Comparison of ENCODE assay signal across 9 cellular contexts in genomic region chr1:20426923-20427322, GRCh38. TPM values are rescaled to one million over a fixed set of nuclear protein-coding genes. Genes with fewer than 3 reads are reported as not detected.
DNase-seq lines count a peak whose midpoint lies in the region; ATAC-seq and TF ChIP-seq lines count a peak whose summit lies in the region.
"Had no signal": no experiment of that assay in that cellular context is flagged by ENCODE, and none has a peak within 500 bp of the region (broad histone marks: within the 10 kb centered on the region; RNA-seq: fewer than 3 reads in every experiment).

No MANE protein-coding gene starts in this region.

- H3K9me3 ChIP-seq in hepatocyte (ENCODE audit: low read depth): no peaks in the 10 kb centered on the region

- ATAC-seq in activated naive CD8-positive, alpha-beta T cell treated with anti-CD3 and anti-CD28 coated beads, Interleukin-2, amount 50 U/mL, for 24 hours: peak; percentile 79
- no peak for ATAC-seq in effector memory CD8-positive, alpha-beta T cell (replicated peaks)
- ATAC-seq: mucosa of descending colon had no signal

- no peak overlapping the region for H3K4me3 ChIP-seq in hepatocyte
- H3K4me3 ChIP-seq: mucosa of descending colon had no signal

- DNase-seq in AG08396 (ENCODE audit: low spot score) (peak; percentile 71), HPDE6-E6E7 (ENCODE audit: extremely low spot score) (peak; percentile 76), hepatocyte (ENCODE audit: low spot score) (peak; percentile 48), DMS79 treated with DMSO at 0.1 percent for 48 hours (lab: John Stamatoyannopoulos, UW) (no peak), activated gamma-delta T cell treated with Interleukin-2 at 50 U/mL for 16 hours (no peak), posterior vena cava (ENCODE audit: low spot score) (no peak)
- no peak for DNase-seq in activated naive CD8-positive, alpha-beta T cell treated with anti-CD3 and anti-CD28 coated beads, Interleukin-2, amount 50 U/mL, for 24 hours
- no peak for DNase-seq in effector memory CD8-positive, alpha-beta T cell
- DNase-seq: mucosa of descending colon had no signal

- H3K27me3 ChIP-seq in hepatocyte: peaks cover 3% of the 10 kb centered on the region

- no peaks in the 10 kb centered on the region for H3K36me3 ChIP-seq in hepatocyte (replicated peaks; ENCODE audit: insufficient read depth, low read depth)

- no peak overlapping the region for H3K4me2 ChIP-seq in hepatocyte

- intact Hi-C loops in posterior vena cava (cut with DNase I): no loop called here

- H3K9me2 ChIP-seq in hepatocyte (replicated peaks; ENCODE audit: insufficient read depth): no peaks in the 10 kb centered on the region

- no peak overlapping the region for H2AFZ ChIP-seq in hepatocyte

- peak overlapping the region; percentile 38 for H3K27ac ChIP-seq in hepatocyte

- H3K36me3 Mint-ChIP-seq in activated naive CD8-positive, alpha-beta T cell treated with anti-CD3 and anti-CD28 coated beads, Interleukin-2, amount 50 U/mL, for 24 hours (ENCODE audit: low read depth): peaks cover 6% of the 10 kb centered on the region
- no peaks in the 10 kb centered on the region for H3K36me3 Mint-ChIP-seq in effector memory CD8-positive, alpha-beta T cell (ENCODE audit: insufficient read depth)

- no peaks in the 10 kb centered on the region for H4K20me1 ChIP-seq in hepatocyte (ENCODE audit: insufficient read depth, poor library complexity, severe bottlenecking)

- peaks cover 13% of the 10 kb centered on the region for H3K4me1 Mint-ChIP-seq in activated naive CD8-positive, alpha-beta T cell treated with anti-CD3 and anti-CD28 coated beads, Interleukin-2, amount 50 U/mL, for 24 hours
- no peaks in the 10 kb centered on the region for H3K4me1 Mint-ChIP-seq in effector memory CD8-positive, alpha-beta T cell (ENCODE audit: low read depth in 2 of 2)

- TF ChIP-seq CTCF in hepatocyte (IDR thresholded peaks at IDR 0.05; ENCODE audit: poor library complexity): no peak

- WGBS in hepatocyte (ENCODE audit: low lambda C conversion rate, missing lambda C conversion rate): 73% methylated on average over 4 of the region's 4 CpGs

- H3K4me1 ChIP-seq in hepatocyte (ENCODE audit: insufficient read depth): no peaks in the 10 kb centered on the region

- H3K79me2 ChIP-seq in hepatocyte: no peaks in the 10 kb centered on the region

- peaks cover 42% of the 10 kb centered on the region for H3K27me3 Mint-ChIP-seq in activated naive CD8-positive, alpha-beta T cell treated with anti-CD3 and anti-CD28 coated beads, Interleukin-2, amount 50 U/mL, for 24 hours
- H3K27me3 Mint-ChIP-seq in effector memory CD8-positive, alpha-beta T cell: peaks cover 56 to 66% of the 10 kb centered on the region in 2 donors

- peaks cover 29% of the 10 kb centered on the region for H3K9me3 Mint-ChIP-seq in activated naive CD8-positive, alpha-beta T cell treated with anti-CD3 and anti-CD28 coated beads, Interleukin-2, amount 50 U/mL, for 24 hours
- H3K9me3 Mint-ChIP-seq in effector memory CD8-positive, alpha-beta T cell: peaks cover 0 to 2% of the 10 kb centered on the region in 2 donors

- no peak overlapping the region for H3K4me3 Mint-ChIP-seq in activated naive CD8-positive, alpha-beta T cell treated with anti-CD3 and anti-CD28 coated beads, Interleukin-2, amount 50 U/mL, for 24 hours
- no peak overlapping the region for H3K4me3 Mint-ChIP-seq in effector memory CD8-positive, alpha-beta T cell

- H3K27ac Mint-ChIP-seq in activated naive CD8-positive, alpha-beta T cell treated with anti-CD3 and anti-CD28 coated beads, Interleukin-2, amount 50 U/mL, for 24 hours: no peak overlapping the region
- no peak overlapping the region for H3K27ac Mint-ChIP-seq in effector memory CD8-positive, alpha-beta T cell

RNA-seq across cellular contexts. Expression of gene CAMK2N1, which starts 59.1 kb away (rescaled TPM):
- total RNA-seq in hepatocyte (38.5 and 41.7 TPM in 2 replicates), posterior vena cava (10 to 100 TPM; 12.3 to 22.9 TPM)
- 39.4 and 45.5 TPM in 2 replicates for polyA plus RNA-seq in hepatocyte

Comparison
In these comparisons a context has a peak if more than half of its experiments do, and no peak if none do; other contexts are left out.
1. DNase-seq: peak in AG08396 (single experiment), HPDE6-E6E7 (single experiment) and hepatocyte (single experiment); none in activated naive CD8-positive, alpha-beta T cell treated with anti-CD3 and anti-CD28 coated beads, Interleukin-2, amount 50 U/mL, for 24 hours (single experiment), DMS79 treated with DMSO at 0.1 percent for 48 hours (single experiment), activated gamma-delta T cell treated with Interleukin-2 at 50 U/mL for 16 hours (single experiment), posterior vena cava (single experiment) and effector memory CD8-positive, alpha-beta T cell (0 of 3).